In the genomic region with DNA sequence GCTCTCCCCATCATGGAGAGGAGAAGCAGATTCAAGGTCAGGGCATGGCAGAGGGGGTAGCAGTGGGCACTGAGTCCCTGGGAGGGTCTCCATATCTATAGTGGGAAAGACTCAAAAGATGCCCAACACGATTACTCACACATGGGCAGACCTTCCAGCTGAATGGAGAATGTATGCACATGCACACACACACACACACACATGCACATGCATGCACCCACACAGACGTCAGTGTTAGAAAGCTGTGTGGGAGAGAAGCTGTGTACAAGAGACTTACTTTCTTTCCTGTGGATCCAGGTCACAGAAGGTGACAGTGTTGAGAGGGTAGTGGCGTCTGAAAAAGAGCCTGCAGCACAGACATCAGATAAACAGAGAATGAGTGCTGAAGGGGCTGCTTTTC, we compare ENCODE assay signal across 24 cellular contexts.
"Had no signal": no experiment of that assay in that cellular context is flagged by ENCODE, and none has a peak within 500 bp of the region (broad histone marks: within the 10 kb centered on the region; RNA-seq: fewer than 3 reads in every experiment).

No MANE protein-coding gene starts in this region.

- H3K9me3 ChIP-seq: body of pancreas had no signal

- H3K4me1 ChIP-seq: body of pancreas had no signal

- H3K27ac ChIP-seq: body of pancreas had no signal

- ATAC-seq: activated CD8-positive, alpha-beta T cell treated with anti-CD3 and anti-CD28 coated beads, Interleukin-2, amount 10 ng/mL, durations not matched to agents 7 days and 5 days; body of pancreas; K562; PC-3; T-helper 17 cell; WTC11 had no signal

- H3K4me3 ChIP-seq: body of pancreas, K562 had no signal

- H3K27me3 ChIP-seq: body of pancreas had no signal

- DNase-seq: activated CD4-positive, alpha-beta T cell treated with anti-CD3 and anti-CD28 coated beads for 48 hours; activated CD4-positive, alpha-beta T cell treated with anti-CD3 and anti-CD28 coated beads, Interleukin-2, amount 50 U/mL, for 4 hours; activated CD4-positive, CD25-positive, alpha-beta regulatory T cell treated with anti-CD3 and anti-CD28 coated beads, Interleukin-2, amount 50 U/mL, for 72 hours; activated CD8-positive, alpha-beta memory T cell treated with anti-CD3 and anti-CD28 coated beads, Interleukin-2, amount 50 U/mL, for 48 hours; activated CD8-positive, alpha-beta T cell treated with anti-CD3 and anti-CD28 coated beads, Interleukin-2, amount 10 ng/mL, durations not matched to agents 7 days and 5 days; activated effector memory CD4-positive, alpha-beta T cell treated with Interleukin-2 at 50 U/mL for 16 hours; activated naive CD4-positive, alpha-beta T cell; activated T-cell treated with anti-CD3 and anti-CD28 coated beads, Interleukin-2, amount 50 U/mL, for 1 hour; aorta; body of pancreas; Karpas-422; MM.1S; NCI-H1105 treated with DMSO at 0.1 percent for 48 hours; NCI-H1436 treated with DMSO at 0.1 percent for 48 hours; NCI-H187; NCI-H2081; NCI-H446; NCI-H524; PC-3; SIG-M5; T-helper 17 cell; T-helper 9 cell had no signal
